In genomic region chr2:96809951-96810782, GRCh38 we compare ENCODE assay signal across 1 cellular context.
A peak's percentile ranks its signal among the peaks of the same experiment; 100 is the strongest.
TF ChIP-seq lines count a peak whose summit lies in the region.

No MANE protein-coding gene starts in this region.

TF ChIP-seq in K562, 482 proteins besides CTCF, POLR2A, EP300 and RAD21 (continues in another document):
- TF ChIP-seq SREBF2 (CRISPR knock-in tag; IDR thresholded peaks at IDR 0.05): no peak
- TF ChIP-seq NFIC (IDR thresholded peaks at IDR 0.05): peak; percentile 63; the same call in 1 of the 2 replicates
- peak; percentile 75 for TF ChIP-seq ARID1B (IDR thresholded peaks at IDR 0.05)
- 0 out of 2 replicates have a peak, but pooled peaks have one; percentile 22 for TF ChIP-seq SMARCA4 (IDR thresholded peaks at IDR 0.05)
- peak; percentile 43; the same call in 1 of the 2 replicates for TF ChIP-seq L3MBTL2 (IDR thresholded peaks at IDR 0.05)
- TF ChIP-seq RBM34 (IDR thresholded peaks at IDR 0.05; ENCODE audit: borderline replicate concordance, insufficient read depth, low read length): no peak
- TF ChIP-seq TEAD4 (IDR thresholded peaks at IDR 0.05; ENCODE audit: low read length): peak; percentile 91
- TF ChIP-seq TEAD4 (CRISPR knock-in tag; IDR thresholded peaks at IDR 0.05; ENCODE audit: borderline replicate concordance): no peak
- peak; percentile 50; the same call in 1 of the 2 replicates for TF ChIP-seq PKNOX1 (IDR thresholded peaks at IDR 0.05)
- TF ChIP-seq ESRRA (IDR thresholded peaks at IDR 0.05; ENCODE audit: borderline replicate concordance, low read depth): 0 out of 2 replicates have a peak, but pooled peaks have one; percentile 21
- peak; percentile 58; the same call in 1 of the 2 replicates for TF ChIP-seq MTA2 (IDR thresholded peaks at IDR 0.05; ENCODE audit: low read depth)
- TF ChIP-seq NCOA4 (IDR thresholded peaks at IDR 0.05; ENCODE audit: partially characterized antibody): no peak
- TF ChIP-seq ZC3H11A (IDR thresholded peaks at IDR 0.05; ENCODE audit: low read depth, low read length): no peak
- no peak for TF ChIP-seq CEBPG (CRISPR knock-in tag; IDR thresholded peaks at IDR 0.05)
- no peak for TF ChIP-seq CEBPG (tag; conservative IDR thresholded peaks at IDR 0.05 in 1 of 2, IDR thresholded peaks at IDR 0.05 in 1 of 2)
- no peak for TF ChIP-seq ATF1 (CRISPR knock-in tag; IDR thresholded peaks at IDR 0.05)
- TF ChIP-seq ATF1 (tag; IDR thresholded peaks at IDR 0.05): no peak
- no peak for TF ChIP-seq ZBTB8A (IDR thresholded peaks at IDR 0.05; ENCODE audit: partially characterized antibody)
- TF ChIP-seq TCF3 (CRISPR knock-in tag; IDR thresholded peaks at IDR 0.05): peak; percentile 79
- TF ChIP-seq SREBF1 (IDR thresholded peaks at IDR 0.05; ENCODE audit: borderline replicate concordance, low read depth, low read length): no peak
- TF ChIP-seq CLOCK (CRISPR knock-in tag; IDR thresholded peaks at IDR 0.05; ENCODE audit: borderline replicate concordance): no peak
- TF ChIP-seq MECOM (CRISPR knock-in tag; IDR thresholded peaks at IDR 0.05): peak; percentile 73; the same call in 1 of the 2 replicates
- TF ChIP-seq BHLHE40 (IDR thresholded peaks at IDR 0.05; ENCODE audit: low read length): peak; percentile 63
- TF ChIP-seq ZEB2 (IDR thresholded peaks at IDR 0.05): peak; percentile 56; the same call in 1 of the 2 replicates
- TF ChIP-seq SOX6 (IDR thresholded peaks at IDR 0.05): peak; percentile 75
- TF ChIP-seq ELF4 (CRISPR knock-in tag; IDR thresholded peaks at IDR 0.05): no peak
- TF ChIP-seq NRF1 (conservative IDR thresholded peaks at IDR 0.05 in 1 of 2, IDR thresholded peaks at IDR 0.05 in 1 of 2): peak; percentile 52 to 56
- peak in 1 of 2 experiments; percentile 44; a peak in 1 of 4 replicates for TF ChIP-seq ZNF639 (CRISPR knock-in tag; conservative IDR thresholded peaks at IDR 0.05 in 1 of 2, IDR thresholded peaks at IDR 0.05 in 1 of 2)
- peak; percentile 52; the same call in 1 of the 2 replicates for TF ChIP-seq FOXM1 (IDR thresholded peaks at IDR 0.05; ENCODE audit: low read depth)
- TF ChIP-seq FOXM1 (CRISPR knock-in tag; IDR thresholded peaks at IDR 0.05; ENCODE audit: low read depth): no peak
- TF ChIP-seq TFAP4 (CRISPR knock-in tag; IDR thresholded peaks at IDR 0.05; ENCODE audit: borderline replicate concordance): peak; percentile 70; the same call in 1 of the 2 replicates
- peak; percentile 80 to 89 for TF ChIP-seq TRIM24 (IDR thresholded peaks at IDR 0.05)
- TF ChIP-seq NCOR1 (IDR thresholded peaks at IDR 0.05): peak; percentile 73
- peak; percentile 14 for TF ChIP-seq MEIS2 (IDR thresholded peaks at IDR 0.05; ENCODE audit: partially characterized antibody)
- no peak for TF ChIP-seq MGA (IDR thresholded peaks at IDR 0.05)
- no peak for TF ChIP-seq ZNF655 (CRISPR knock-in tag; IDR thresholded peaks at IDR 0.05)
- peak; percentile 75 for TF ChIP-seq ZNF263 (CRISPR knock-in tag; IDR thresholded peaks at IDR 0.05; ENCODE audit: borderline replicate concordance)
- peak; percentile 93 for TF ChIP-seq CBFA2T2 (conservative IDR thresholded peaks at IDR 0.05)
- peak in 1 of 2 experiments; percentile 72; a peak in 2 of 4 replicates for TF ChIP-seq RCOR1 (IDR thresholded peaks at IDR 0.05; ENCODE audit: borderline replicate concordance in 1 of 2, low read depth in 2 of 2, low read length in 2 of 2)
- TF ChIP-seq MYC (IDR thresholded peaks at IDR 0.05; ENCODE audit: low read depth, low read length): peak; percentile 67
- no peak for TF ChIP-seq MYC (CRISPR knock-in tag; IDR thresholded peaks at IDR 0.05; ENCODE audit: borderline replicate concordance, low read depth)
- peak; percentile 78 for TF ChIP-seq SMAD4 (CRISPR knock-in tag; conservative IDR thresholded peaks at IDR 0.05)
- peak; percentile 93 for TF ChIP-seq CBFA2T3 (IDR thresholded peaks at IDR 0.05)
- peak in 1 of 2 experiments; percentile 16; a peak in 1 of 4 replicates for TF ChIP-seq KDM1A (IDR thresholded peaks at IDR 0.05)
- no peak for TF ChIP-seq CHAMP1 (IDR thresholded peaks at IDR 0.05)
